Comparison of ENCODE assay signal across 8 cellular contexts in the genomic region with DNA sequence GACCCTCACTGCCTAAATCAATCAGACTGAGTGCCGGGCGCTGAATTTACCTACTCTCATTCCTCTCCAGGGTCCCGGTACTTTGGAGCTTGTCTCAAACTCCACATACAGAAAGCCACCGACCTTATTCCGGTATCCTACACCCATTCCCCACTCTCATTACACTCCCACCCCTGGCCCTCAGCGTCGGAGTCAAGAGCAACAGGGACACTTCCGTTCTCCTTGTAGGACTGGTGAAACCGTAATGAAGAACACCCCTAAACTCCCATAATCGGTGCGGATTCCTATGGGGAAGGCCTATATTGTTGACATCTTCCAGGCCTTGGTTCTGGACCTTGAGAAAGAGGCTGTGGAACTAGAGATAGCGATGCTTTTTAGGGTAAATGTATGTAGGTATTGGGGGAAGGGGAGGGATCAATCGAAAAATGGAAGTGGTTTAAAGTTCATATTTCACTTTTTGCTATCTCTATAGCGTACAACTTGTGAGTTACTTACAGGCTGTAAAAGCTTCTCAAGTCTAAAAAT. TPM values are rescaled to one million over a fixed set of nuclear protein-coding genes. Genes with fewer than 3 reads are reported as not detected.
DNase-seq lines count a peak whose midpoint lies in the region; ATAC-seq and TF ChIP-seq lines count a peak whose summit lies in the region.

No MANE protein-coding gene starts in this region.

- H3K4me1 ChIP-seq in Karpas-422 (ENCODE audit: low read length) = peaks cover 13% of the 10 kb centered on the region

- no peaks in the 10 kb centered on the region for H3K9me2 ChIP-seq in Karpas-422 (replicated peaks; ENCODE audit: insufficient read depth, low read length)

- H3K27ac Mint-ChIP-seq in activated CD4-positive, alpha-beta T cell treated with anti-CD3 and anti-CD28 coated beads, Interleukin-2, amount 10 ng/mL, durations not matched to agents 24 days and 14 days = peak overlapping the region; percentile 97

- H3K36me3 ChIP-seq in Karpas-422 (ENCODE audit: insufficient read depth, low read length) = peaks cover 37% of the 10 kb centered on the region

- peaks cover 58% of the 10 kb centered on the region for H3K79me2 ChIP-seq in Karpas-422 (ENCODE audit: low read length)

- peak overlapping the region; percentile 73 for H3K27ac ChIP-seq in Karpas-422 (ENCODE audit: low read length)

- H3K36me3 Mint-ChIP-seq in activated CD4-positive, alpha-beta T cell treated with anti-CD3 and anti-CD28 coated beads, Interleukin-2, amount 10 ng/mL, durations not matched to agents 24 days and 14 days (ENCODE audit: low read depth) = peaks cover 44% of the 10 kb centered on the region

- H3K27me3 Mint-ChIP-seq in activated CD4-positive, alpha-beta T cell treated with anti-CD3 and anti-CD28 coated beads, Interleukin-2, amount 10 ng/mL, durations not matched to agents 24 days and 14 days = no peaks in the 10 kb centered on the region

- intact Hi-C loops in activated CD4-positive, alpha-beta T cell treated with anti-CD3 and anti-CD28 coated beads, Interleukin-2, amount 10 ng/mL, durations not matched to agents 24 days and 14 days (cut with micrococcal nuclease) = loop anchor here (5.0 to 10.0 kb wide), 4 partner anchors 41 to 284 kb away; partner anchors contain the start of gene ATP2B4

- no peaks in the 10 kb centered on the region for H3K9me3 Mint-ChIP-seq in activated CD4-positive, alpha-beta T cell treated with anti-CD3 and anti-CD28 coated beads, Interleukin-2, amount 10 ng/mL, durations not matched to agents 24 days and 14 days

- H3K4me1 Mint-ChIP-seq in activated CD4-positive, alpha-beta T cell treated with anti-CD3 and anti-CD28 coated beads, Interleukin-2, amount 10 ng/mL, durations not matched to agents 24 days and 14 days = peaks cover 42% of the 10 kb centered on the region

- peak overlapping the region; percentile 71 for H3K4me3 ChIP-seq in Karpas-422 (ENCODE audit: low read length)
- H3K4me3 ChIP-seq in fibroblast of mammary gland (ENCODE audit: control insufficient read depth, low read depth, low read length) = peak overlapping the region; percentile 78

- no peak for ATAC-seq in GM21381 (IDR thresholded peaks at IDR 0.05; ENCODE audit: unreplicated experiment)
- no peak for ATAC-seq in HG02870 (IDR thresholded peaks at IDR 0.05; ENCODE audit: unreplicated experiment)

- H4K20me1 ChIP-seq in Karpas-422 (ENCODE audit: insufficient read depth, low read depth, low read length) = peaks cover 28% of the 10 kb centered on the region

- H3K27me3 ChIP-seq in Karpas-422 (ENCODE audit: low read length) = no peaks in the 10 kb centered on the region

- peak overlapping the region; percentile 89 for H3K9ac ChIP-seq in Karpas-422 (ENCODE audit: low read length)

- DNase-seq in activated CD4-positive, alpha-beta T cell treated with anti-CD3 and anti-CD28 coated beads, Interleukin-2, amount 10 ng/mL, durations not matched to agents 24 days and 14 days = peak; percentile 83
- DNase-seq in activated CD4-positive, alpha-beta T cell treated with anti-CD3 and anti-CD28 coated beads, Interleukin-2, amount 50 U/mL, for 1 hour = no peak
- DNase-seq in Karpas-422 = peak; percentile 79
- DNase-seq in activated T-cell treated with anti-CD3 and anti-CD28 coated beads for 48 hours (ENCODE audit: low read depth) = peak; percentile 17
- peak; percentile 33 for DNase-seq in fibroblast of mammary gland (ENCODE audit: low read depth)
- peak; percentile 38 for DNase-seq in occipital lobe (lab: John Stamatoyannopoulos, UW)

- no peaks in the 10 kb centered on the region for H3K9me3 ChIP-seq in Karpas-422 (ENCODE audit: low read length)

- TF ChIP-seq CTCF in fibroblast of mammary gland (conservative IDR thresholded peaks at IDR 0.05; ENCODE audit: control insufficient read depth, insufficient read depth, low read depth, low read length) = no peak

- H2AFZ ChIP-seq in Karpas-422 (ENCODE audit: low read length) = no peak overlapping the region

- peak overlapping the region; percentile 95 for H3K4me3 Mint-ChIP-seq in activated CD4-positive, alpha-beta T cell treated with anti-CD3 and anti-CD28 coated beads, Interleukin-2, amount 10 ng/mL, durations not matched to agents 24 days and 14 days

- peak overlapping the region; percentile 65 for H3K4me2 ChIP-seq in Karpas-422 (ENCODE audit: low read depth, low read length, poor library complexity, severe bottlenecking)

RNA-seq across cellular contexts. Expression of gene ZBED6, which starts 0.9 kb away (rescaled TPM):
- 19.1 and 21.1 TPM in 2 replicates for total RNA-seq in activated CD4-positive, alpha-beta T cell treated with anti-CD3 and anti-CD28 coated beads, Interleukin-2, amount 10 ng/mL, durations not matched to agents 24 days and 14 days
- total RNA-seq in Karpas-422 (2014; rRNA removed; shearing (Covaris generic); ENCODE audit: low replicate concordance) = 16.5 and 34.7 TPM in 2 replicates
- total RNA-seq in occipital lobe = 8.1 TPM

RNA-seq across cellular contexts. Expression of gene ZC3H11A, which starts 0.9 kb away (rescaled TPM):
- 82.1 and 83.9 TPM in 2 replicates for total RNA-seq in activated CD4-positive, alpha-beta T cell treated with anti-CD3 and anti-CD28 coated beads, Interleukin-2, amount 10 ng/mL, durations not matched to agents 24 days and 14 days
- 95.2 and 117 TPM in 2 replicates for total RNA-seq in Karpas-422 (2014; rRNA removed; shearing (Covaris generic); ENCODE audit: low replicate concordance)
- total RNA-seq in occipital lobe = 83.0 TPM

RNA-seq across cellular contexts. Expression of gene LAX1, which starts 31.3 kb away (rescaled TPM):
- total RNA-seq in activated CD4-positive, alpha-beta T cell treated with anti-CD3 and anti-CD28 coated beads, Interleukin-2, amount 10 ng/mL, durations not matched to agents 24 days and 14 days = 13.4 and 15.1 TPM in 2 replicates
- total RNA-seq in Karpas-422 (2014; rRNA removed; shearing (Covaris generic); ENCODE audit: low replicate concordance) = not detected in 2 replicates
- total RNA-seq in occipital lobe = not detected

Comparison
In these comparisons a context has a peak if more than half of its experiments do, and no peak if none do; other contexts are left out.
1. RNA of gene LAX1, which starts 31.3 kb away (total RNA-seq): 13.4 to 15.1 TPM in activated CD4-positive, alpha-beta T cell treated with anti-CD3 and anti-CD28 coated beads, Interleukin-2, amount 10 ng/mL, durations not matched to agents 24 days and 14 days; not detected in Karpas-422 and not detected in occipital lobe (single experiment); every median in the first group is over 10 times any median in the second.